Comparison of ENCODE assay signal across 13 cellular contexts in genomic region chr18:48319796-48320638, GRCh38.
DNase-seq lines count a peak whose midpoint lies in the region; ATAC-seq and TF ChIP-seq lines count a peak whose summit lies in the region.
"Had no signal": no experiment of that assay in that cellular context is flagged by ENCODE, and none has a peak within 500 bp of the region (broad histone marks: within the 10 kb centered on the region; RNA-seq: fewer than 3 reads in every experiment).

No MANE protein-coding gene starts in this region.

- peak overlapping the region; percentile 65 for H2AFZ ChIP-seq in parathyroid adenoma

- H3K9me3 ChIP-seq in colonic mucosa (no peaks in the 10 kb centered on the region), parathyroid adenoma (ENCODE audit: control insufficient read depth, low read length) (no peaks in the 10 kb centered on the region)
- H3K9me3 ChIP-seq: heart left ventricle, thoracic aorta had no signal

- H3K9ac ChIP-seq in colonic mucosa (ENCODE audit: low read depth in 2 of 2, low read length in 2 of 2), result peak overlapping the region in 1 of 2 donors; percentile 30
- H3K9ac ChIP-seq in parathyroid adenoma, result no peak overlapping the region

- no peak for ATAC-seq in stimulated activated naive CD8-positive, alpha-beta T cell treated with anti-CD3 and anti-CD28 coated beads, Interleukin-15, amount 100 ng/mL, for 72 hours
- ATAC-seq: natural killer cell had no signal

- no peaks in the 10 kb centered on the region for H3K36me3 ChIP-seq in colonic mucosa
- no peaks in the 10 kb centered on the region for H3K36me3 ChIP-seq in parathyroid adenoma (ENCODE audit: control insufficient read depth, insufficient read depth, low read length)
- H3K36me3 ChIP-seq: heart left ventricle, thoracic aorta had no signal

- no peak overlapping the region for H3K4me3 Mint-ChIP-seq in activated CD4-positive, alpha-beta T cell treated with anti-CD3 and anti-CD28 coated beads, Interleukin-2, amount 10 ng/mL, durations not matched to agents 7 days and 5 days
- no peak overlapping the region for H3K4me3 Mint-ChIP-seq in stimulated activated naive CD8-positive, alpha-beta T cell treated with anti-CD3 and anti-CD28 coated beads, Interleukin-15, amount 100 ng/mL, for 72 hours
- H3K4me3 Mint-ChIP-seq: natural killer cell had no signal

- TF ChIP-seq CTCF in colonic mucosa (IDR thresholded peaks at IDR 0.05), result no peak
- TF ChIP-seq CTCF in parathyroid adenoma (IDR thresholded peaks at IDR 0.05), result no peak

- H3K4me2 ChIP-seq in parathyroid adenoma (ENCODE audit: low read length), result no peak overlapping the region

- H3K27ac ChIP-seq in colonic mucosa (no peak overlapping the region), parathyroid adenoma (peak overlapping the region; percentile 5)
- H3K27ac ChIP-seq: heart left ventricle, thoracic aorta had no signal

- no peaks in the 10 kb centered on the region for H3K36me3 Mint-ChIP-seq in activated CD4-positive, alpha-beta T cell treated with anti-CD3 and anti-CD28 coated beads, Interleukin-2, amount 10 ng/mL, durations not matched to agents 7 days and 5 days (ENCODE audit: low read depth)
- H3K36me3 Mint-ChIP-seq: natural killer cell had no signal

- CTCF ChIA-PET in activated CD4-positive, alpha-beta T cell treated with anti-CD3 and anti-CD28 coated beads, Interleukin-2, amount 10 ng/mL, durations not matched to agents 7 days and 5 days (lab: Charles Lee), result no interaction called here

- H3K27ac Mint-ChIP-seq in activated CD4-positive, alpha-beta T cell treated with anti-CD3 and anti-CD28 coated beads, Interleukin-2, amount 10 ng/mL, durations not matched to agents 7 days and 5 days, result no peak overlapping the region
- H3K27ac Mint-ChIP-seq in stimulated activated naive CD8-positive, alpha-beta T cell treated with anti-CD3 and anti-CD28 coated beads, Interleukin-15, amount 100 ng/mL, for 72 hours, result no peak overlapping the region
- H3K27ac Mint-ChIP-seq: natural killer cell had no signal

- no peaks in the 10 kb centered on the region for H3K4me1 Mint-ChIP-seq in activated CD4-positive, alpha-beta T cell treated with anti-CD3 and anti-CD28 coated beads, Interleukin-2, amount 10 ng/mL, durations not matched to agents 7 days and 5 days
- no peaks in the 10 kb centered on the region for H3K4me1 Mint-ChIP-seq in stimulated activated naive CD8-positive, alpha-beta T cell treated with anti-CD3 and anti-CD28 coated beads, Interleukin-15, amount 100 ng/mL, for 72 hours
- H3K4me1 Mint-ChIP-seq: natural killer cell had no signal

- peaks cover 1% of the 10 kb centered on the region for H3K27me3 Mint-ChIP-seq in activated CD4-positive, alpha-beta T cell treated with anti-CD3 and anti-CD28 coated beads, Interleukin-2, amount 10 ng/mL, durations not matched to agents 7 days and 5 days
- peaks cover 15% of the 10 kb centered on the region for H3K27me3 Mint-ChIP-seq in stimulated activated naive CD8-positive, alpha-beta T cell treated with anti-CD3 and anti-CD28 coated beads, Interleukin-15, amount 100 ng/mL, for 72 hours

- H3K4me1 ChIP-seq in colonic mucosa (no peaks in the 10 kb centered on the region), parathyroid adenoma (peaks cover 17% of the 10 kb centered on the region)

- H3K4me3 ChIP-seq in colonic mucosa (no peak overlapping the region), parathyroid adenoma (ENCODE audit: low read depth, low read length) (no peak overlapping the region)
- H3K4me3 ChIP-seq: heart left ventricle, thoracic aorta had no signal

- POLR2A ChIA-PET in activated CD4-positive, alpha-beta T cell treated with anti-CD3 and anti-CD28 coated beads, Interleukin-2, amount 10 ng/mL, durations not matched to agents 7 days and 5 days (lab: Charles Lee), result no interaction called here

- H3K27me3 ChIP-seq in colonic mucosa, result no peaks in the 10 kb centered on the region
- H3K27me3 ChIP-seq in parathyroid adenoma (ENCODE audit: control insufficient read depth, insufficient read depth, low read length), result no peaks in the 10 kb centered on the region
- H3K27me3 ChIP-seq: heart left ventricle had no signal

- H3K79me2 ChIP-seq in parathyroid adenoma, result no peaks in the 10 kb centered on the region

- DNase-seq in EL (peak; percentile 68), NCI-H345 treated with DMSO at 0.1 percent for 48 hours (lab: John Stamatoyannopoulos, UW; ENCODE audit: unreplicated experiment) (peak; percentile 85), colonic mucosa (peak; percentile 22), NCI-H128 (lab: John Stamatoyannopoulos, UW; ENCODE audit: unreplicated experiment) (no peak), NCI-H1694 treated with DMSO at 0.1 percent for 48 hours (lab: John Stamatoyannopoulos, UW) (no peak)
- no peak for DNase-seq in activated CD4-positive, alpha-beta T cell treated with anti-CD3 and anti-CD28 coated beads, Interleukin-2, amount 10 ng/mL, durations not matched to agents 7 days and 5 days
- DNase-seq in stimulated activated naive CD8-positive, alpha-beta T cell treated with anti-CD3 and anti-CD28 coated beads, Interleukin-15, amount 100 ng/mL, for 72 hours, result no peak
- DNase-seq: heart left ventricle; natural killer cell; NCI-H1436 treated with DMSO at 0.1 percent for 48 hours; stimulated activated CD4-positive, alpha-beta T cell treated with anti-CD3 and anti-CD28 coated beads, Interleukin-4, amount 100 ng/mL, for 24 hours had no signal

- intact Hi-C loops in colonic mucosa (cut with DNase I), result no loop called here

- H3K9me3 Mint-ChIP-seq in activated CD4-positive, alpha-beta T cell treated with anti-CD3 and anti-CD28 coated beads, Interleukin-2, amount 10 ng/mL, durations not matched to agents 7 days and 5 days, result no peaks in the 10 kb centered on the region
- H3K9me3 Mint-ChIP-seq in stimulated activated naive CD8-positive, alpha-beta T cell treated with anti-CD3 and anti-CD28 coated beads, Interleukin-15, amount 100 ng/mL, for 72 hours, result no peaks in the 10 kb centered on the region
- H3K9me3 Mint-ChIP-seq: natural killer cell had no signal

Comparison
In these comparisons a context has a peak if more than half of its experiments do, and no peak if none do; other contexts are left out.
1. DNase-seq: peak in EL (single experiment), NCI-H345 treated with DMSO at 0.1 percent for 48 hours (single experiment) and colonic mucosa (single experiment); none in activated CD4-positive, alpha-beta T cell treated with anti-CD3 and anti-CD28 coated beads, Interleukin-2, amount 10 ng/mL, durations not matched to agents 7 days and 5 days (single experiment), stimulated activated naive CD8-positive, alpha-beta T cell treated with anti-CD3 and anti-CD28 coated beads, Interleukin-15, amount 100 ng/mL, for 72 hours (0 of 2), NCI-H128 (single experiment) and NCI-H1694 treated with DMSO at 0.1 percent for 48 hours (single experiment).